8 cellular contexts compared by ENCODE assay signal in the genomic region with DNA sequence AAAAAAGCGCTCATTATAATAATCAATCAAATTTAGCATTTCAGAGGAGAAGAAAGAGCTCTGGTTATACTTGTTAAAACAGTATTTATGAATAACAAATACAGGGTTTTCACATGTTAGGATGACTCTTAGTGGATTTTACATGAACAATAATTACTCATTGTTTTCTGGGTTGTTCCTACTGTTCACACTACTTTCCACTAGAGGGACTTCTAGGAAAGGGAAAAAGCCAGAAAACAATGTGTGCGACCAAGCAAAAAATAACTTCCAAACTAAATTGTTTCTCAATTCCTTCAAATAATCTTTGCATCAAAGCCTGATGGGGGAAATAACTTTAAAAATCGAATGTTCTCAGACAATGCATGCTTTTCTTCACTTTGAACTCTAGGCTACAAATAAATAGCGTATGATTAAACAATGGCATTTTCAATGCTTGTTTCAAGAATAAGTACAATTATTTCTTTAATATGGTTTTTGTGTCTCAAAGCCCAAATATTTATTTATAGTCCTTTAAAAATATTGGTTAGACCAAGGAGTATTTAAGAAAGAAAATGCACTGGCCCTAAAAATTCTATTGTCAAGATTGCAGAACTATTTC.
DNase-seq lines count a peak whose midpoint lies in the region; ATAC-seq and TF ChIP-seq lines count a peak whose summit lies in the region.

No MANE protein-coding gene starts in this region.

- H3K79me2 ChIP-seq in smooth muscle cell (ENCODE audit: low read depth): no peaks in the 10 kb centered on the region

- no peak for ATAC-seq in omental fat pad (ENCODE audit: low FRiP score)

- H3K36me3 ChIP-seq in smooth muscle cell (ENCODE audit: low read depth): no peaks in the 10 kb centered on the region

- H3K27me3 ChIP-seq in smooth muscle cell (ENCODE audit: low read depth): no peaks in the 10 kb centered on the region

- no peaks in the 10 kb centered on the region for H4K20me1 ChIP-seq in smooth muscle cell (ENCODE audit: low read depth)

- peak overlapping the region; percentile 83 for H3K27ac ChIP-seq in smooth muscle cell (ENCODE audit: low read depth)

- H2AFZ ChIP-seq in smooth muscle cell (ENCODE audit: low read depth): no peak overlapping the region

- DNase-seq in DMS114 treated with DMSO at 0.1 percent for 48 hours (lab: John Stamatoyannopoulos, UW; ENCODE audit: unreplicated experiment): peak; percentile 20
- peak; percentile 27 for DNase-seq in HFF-Myc (ENCODE audit: extremely low read depth, low read depth)
- peak; percentile 5 for DNase-seq in SK-N-DZ (ENCODE audit: low spot score)
- DNase-seq in foreskin fibroblast: peak in 1 of 2 donors; percentile 73
- DNase-seq in smooth muscle cell (lab: John Stamatoyannopoulos, UW; ENCODE audit: unreplicated experiment): no peak
- no peak for DNase-seq in SHP77 treated with DMSO at 0.1 percent for 48 hours (lab: John Stamatoyannopoulos, UW)
- no peak for DNase-seq in stimulated activated CD4-positive, alpha-beta T cell treated with anti-CD3 and anti-CD28 coated beads, Interleukin-4, amount 100 ng/mL, for 24 hours
- no peak for DNase-seq in omental fat pad (ENCODE audit: low spot score)

- TF ChIP-seq CTCF in HFF-Myc (IDR thresholded peaks at IDR 0.05; ENCODE audit: low read depth, low read length, missing control alignments): peak; percentile 52
- TF ChIP-seq CTCF in foreskin fibroblast (IDR thresholded peaks at IDR 0.05; ENCODE audit: low read depth, low read length): peak; percentile 59
- TF ChIP-seq CTCF in smooth muscle cell (IDR thresholded peaks at IDR 0.05; ENCODE audit: borderline replicate concordance, insufficient read depth, poor library complexity, severe bottlenecking): peak; percentile 66
- TF ChIP-seq CTCF in omental fat pad (IDR thresholded peaks at IDR 0.05): no peak

- H3F3A ChIP-seq in smooth muscle cell (ENCODE audit: low read depth): no peaks in the 10 kb centered on the region

- H3K4me3 ChIP-seq in HFF-Myc (replicated peaks; ENCODE audit: low read depth, low read length) (no peak overlapping the region), foreskin fibroblast (ENCODE audit: low read depth in 1 of 2, low read length in 2 of 2) (no peak overlapping the region), smooth muscle cell (no peak overlapping the region)

- no peaks in the 10 kb centered on the region for H3K9me3 ChIP-seq in smooth muscle cell (replicated peaks; ENCODE audit: low read depth)

- 40% methylated on average over 4 of the region's 4 CpGs for WGBS in smooth muscle cell (ENCODE audit: low lambda C conversion rate)

- peak overlapping the region; percentile 51 for H3K9ac ChIP-seq in smooth muscle cell (ENCODE audit: low read depth)

- H3K4me2 ChIP-seq in smooth muscle cell: peak overlapping the region; percentile 60

- H3K4me1 ChIP-seq in smooth muscle cell (ENCODE audit: low read depth): peaks cover 20% of the 10 kb centered on the region

Comparison
In these comparisons a context has a peak if more than half of its experiments do, and no peak if none do; other contexts are left out.
1. DNase-seq: peak in DMS114 treated with DMSO at 0.1 percent for 48 hours (single experiment), HFF-Myc (single experiment) and SK-N-DZ (single experiment); none in smooth muscle cell (single experiment), SHP77 treated with DMSO at 0.1 percent for 48 hours (single experiment), stimulated activated CD4-positive, alpha-beta T cell treated with anti-CD3 and anti-CD28 coated beads, Interleukin-4, amount 100 ng/mL, for 24 hours (single experiment) and omental fat pad (single experiment).
2. CTCF ChIP-seq: peak in HFF-Myc (single experiment), foreskin fibroblast (single experiment) and smooth muscle cell (single experiment); none in omental fat pad (0 of 3).